In genomic region chr2:174035981-174036742, GRCh38 we compare ENCODE assay signal across 10 cellular contexts.
DNase-seq lines count a peak whose midpoint lies in the region; FAIRE-seq and TF ChIP-seq lines count a peak whose summit lies in the region.
"Had no signal": no experiment of that assay in that cellular context is flagged by ENCODE, and none has a peak within 500 bp of the region (broad histone marks: within the 10 kb centered on the region; RNA-seq: fewer than 3 reads in every experiment).

No MANE protein-coding gene starts in this region.

- no peak overlapping the region for H2BK5ac ChIP-seq in H1 (ENCODE audit: low read depth, low read length)

- CTCF ChIA-PET in H1 (lab: Charles Lee; ENCODE audit: partially characterized antibody): interaction anchor here (0.6 to 4.0 kb wide), 33 partner anchors 8 to 636 kb away, joined by 3 to 16 read pairs (median 3); no protein-coding TSS in a partner anchor
- CTCF ChIA-PET in activated CD4-positive, alpha-beta T cell treated with anti-CD3 and anti-CD28 coated beads, Interleukin-2, amount 10 ng/mL, durations not matched to agents 7 days and 5 days (lab: Charles Lee): interaction anchor here (1.1 to 2.5 kb wide), 3 partner anchors 11 to 29 kb away, joined by 3 to 9 read pairs (median 4); no protein-coding TSS in a partner anchor

- no peak overlapping the region for H3K27ac ChIP-seq in C4-2B
- no peak overlapping the region for H3K27ac ChIP-seq in H1 (ENCODE audit: low read depth, low read length)
- H3K27ac ChIP-seq: right lobe of liver had no signal

- H2BK20ac ChIP-seq in H1 (ENCODE audit: low read length): no peak overlapping the region

- POLR2A ChIA-PET in H1 (lab: Charles Lee; ENCODE audit: partially characterized antibody): interaction anchor here (1.1 to 1.2 kb wide), 2 partner anchors 10 to 14 kb away, joined by 3 to 8 read pairs; no protein-coding TSS in a partner anchor
- POLR2A ChIA-PET in activated CD4-positive, alpha-beta T cell treated with anti-CD3 and anti-CD28 coated beads, Interleukin-2, amount 10 ng/mL, durations not matched to agents 7 days and 5 days (lab: Charles Lee): no interaction called here

- WGBS in H1 (ENCODE audit: extremely low coverage in 1 of 2, insufficient coverage in 1 of 2, insufficient read length in 1 of 2, insufficient replicate concordance in 2 of 2, low coverage in 1 of 2, low lambda C conversion rate in 2 of 2, missing lambda C conversion rate in 1 of 2), 2 experiments: 88% methylated on average over 12 of the region's 12 CpGs; no CpG with 5 or more reads in 1 of the 2 experiments

- H4K91ac ChIP-seq in H1 (replicated peaks; ENCODE audit: insufficient read length, low read length): no peak overlapping the region

- DNase-seq in MV-4-11 (lab: John Stamatoyannopoulos, UW) (peak; percentile 89), H1 (ENCODE audit: low read depth in 1 of 2, low spot score in 2 of 2) (no peak), neural crest cell (ENCODE audit: low read depth, low spot score) (no peak), epidermal melanocyte (ENCODE audit: insufficient read length, low spot score) (no peak), HuH-7.5 (ENCODE audit: low spot score) (no peak)
- no peak for DNase-seq in activated CD4-positive, alpha-beta T cell treated with anti-CD3 and anti-CD28 coated beads, Interleukin-2, amount 10 ng/mL, durations not matched to agents 7 days and 5 days
- DNase-seq in activated CD8-positive, alpha-beta memory T cell treated with anti-CD3 and anti-CD28 coated beads, Interleukin-2, amount 50 U/mL, for 4 hours: no peak
- DNase-seq: NCI-H446 treated with DMSO at 0.1 percent for 48 hours, right lobe of liver had no signal

- H3K4me3 Mint-ChIP-seq in neural crest cell: no peak overlapping the region
- no peak overlapping the region for H3K4me3 Mint-ChIP-seq in activated CD4-positive, alpha-beta T cell treated with anti-CD3 and anti-CD28 coated beads, Interleukin-2, amount 10 ng/mL, durations not matched to agents 7 days and 5 days

- H3K4me1 Mint-ChIP-seq in neural crest cell: peaks cover 25% of the 10 kb centered on the region
- H3K4me1 Mint-ChIP-seq in activated CD4-positive, alpha-beta T cell treated with anti-CD3 and anti-CD28 coated beads, Interleukin-2, amount 10 ng/mL, durations not matched to agents 7 days and 5 days: peaks cover 15% of the 10 kb centered on the region

- H4K5ac ChIP-seq in H1 (ENCODE audit: insufficient read length, low read depth, low read length): no peak overlapping the region

- no peak overlapping the region for H2BK12ac ChIP-seq in H1 (ENCODE audit: low read depth, low read length)

- H2BK120ac ChIP-seq in H1 (replicated peaks; ENCODE audit: low read depth, low read length): no peak overlapping the region

- H3K79me2 ChIP-seq in H1 (ENCODE audit: control insufficient read depth in 1 of 2, insufficient read depth in 2 of 2, low read length in 2 of 2): no peaks in the 10 kb centered on the region

- H2AK5ac ChIP-seq in H1 (ENCODE audit: low read depth, low read length): no peak overlapping the region

- H3K4me1 ChIP-seq in H1 (replicated peaks in 1 of 4; ENCODE audit: control insufficient read depth in 3 of 4, insufficient read depth in 4 of 4, low read length in 3 of 4): peaks cover 4 to 10% (median 7%) of the 10 kb centered on the region in 4 experiments; a peak in 6 of 7 replicates

- no peaks in the 10 kb centered on the region for H3K23me2 ChIP-seq in H1 (ENCODE audit: low read depth, low read length)

- no peak overlapping the region for H3K14ac ChIP-seq in H1 (ENCODE audit: insufficient read length)

- no peaks in the 10 kb centered on the region for H4K20me1 ChIP-seq in H1 (replicated peaks in 1 of 2; ENCODE audit: control insufficient read depth in 1 of 2, insufficient read depth in 2 of 2, low read length in 2 of 2)

- TF ChIP-seq CTCF in C4-2B (conservative IDR thresholded peaks at IDR 0.05) (peak; percentile 10; the same call in 1 of the 2 replicates), H1 (IDR thresholded peaks at IDR 0.05; ENCODE audit: control extremely low read depth in 1 of 3, insufficient read depth in 1 of 3, low read depth in 1 of 3, low read length in 3 of 3) (peak; percentile 42 to 83 (median 65)), neural crest cell (conservative IDR thresholded peaks at IDR 0.05) (peak; percentile 30)

- FAIRE-seq in H1 (lab: Jason Lieb, UNC): no peak

- no peak overlapping the region for H3K9ac ChIP-seq in H1 (replicated peaks in 1 of 4; ENCODE audit: extremely low read depth in 1 of 4, low read depth in 3 of 4, low read length in 3 of 4)

- H3K18ac ChIP-seq in H1 (ENCODE audit: extremely low read depth, low read length): no peak overlapping the region

- H3K56ac ChIP-seq in H1 (replicated peaks; ENCODE audit: insufficient read length, low read depth, low read length): no peak overlapping the region

- no peaks in the 10 kb centered on the region for H3K79me1 ChIP-seq in H1 (ENCODE audit: low read depth, low read length)

- TF ChIP-seq POLR2A in H1 (IDR thresholded peaks at IDR 0.05; ENCODE audit: control extremely low read depth in 1 of 2, low read depth in 2 of 2, low read length in 2 of 2): no peak

- no peaks in the 10 kb centered on the region for H3K36me3 ChIP-seq in H1 (ENCODE audit: control insufficient read depth in 2 of 4, insufficient read depth in 4 of 4, low read length in 3 of 4)
- H3K36me3 ChIP-seq: right lobe of liver had no signal

- no peaks in the 10 kb centered on the region for H3K27me3 ChIP-seq in H1 (replicated peaks in 1 of 4; ENCODE audit: control insufficient read depth in 3 of 4, extremely low read depth in 1 of 4, insufficient read depth in 3 of 4, low read length in 3 of 4)
- H3K27me3 ChIP-seq: right lobe of liver had no signal

- no peak overlapping the region for H3K4me3 ChIP-seq in H1 (ENCODE audit: extremely low read depth in 1 of 4, insufficient read depth in 2 of 4, low read depth in 3 of 4, low read length in 4 of 4)

- H4K8ac ChIP-seq in H1 (ENCODE audit: extremely low read depth, insufficient read depth, low read length): no peak overlapping the region

- H3K23ac ChIP-seq in H1 (ENCODE audit: insufficient read length): no peak overlapping the region

- H3K27ac Mint-ChIP-seq in neural crest cell (ENCODE audit: unreplicated experiment): peak overlapping the region; percentile 24
- H3K27ac Mint-ChIP-seq in activated CD4-positive, alpha-beta T cell treated with anti-CD3 and anti-CD28 coated beads, Interleukin-2, amount 10 ng/mL, durations not matched to agents 7 days and 5 days: no peak overlapping the region

- no peaks in the 10 kb centered on the region for H3K9me3 Mint-ChIP-seq in neural crest cell
- H3K9me3 Mint-ChIP-seq in activated CD4-positive, alpha-beta T cell treated with anti-CD3 and anti-CD28 coated beads, Interleukin-2, amount 10 ng/mL, durations not matched to agents 7 days and 5 days: no peaks in the 10 kb centered on the region

- no peak for TF ChIP-seq EP300 in H1 (IDR thresholded peaks at IDR 0.05; ENCODE audit: borderline replicate concordance in 1 of 2, low read depth in 2 of 2, low read length in 2 of 2)

- peak overlapping the region; percentile 93; the same call in 1 of the 2 replicates for H2BK15ac ChIP-seq in H1 (ENCODE audit: low read length)

- no peak overlapping the region for H3K4ac ChIP-seq in H1 (replicated peaks; ENCODE audit: insufficient read length, low read depth, low read length)

- H3K27me3 Mint-ChIP-seq in neural crest cell (ENCODE audit: low read depth): no peaks in the 10 kb centered on the region
- H3K27me3 Mint-ChIP-seq in activated CD4-positive, alpha-beta T cell treated with anti-CD3 and anti-CD28 coated beads, Interleukin-2, amount 10 ng/mL, durations not matched to agents 7 days and 5 days: no peaks in the 10 kb centered on the region

- H3K36me3 Mint-ChIP-seq in neural crest cell (ENCODE audit: low read depth): no peaks in the 10 kb centered on the region
- no peaks in the 10 kb centered on the region for H3K36me3 Mint-ChIP-seq in activated CD4-positive, alpha-beta T cell treated with anti-CD3 and anti-CD28 coated beads, Interleukin-2, amount 10 ng/mL, durations not matched to agents 7 days and 5 days (ENCODE audit: low read depth)

- no peaks in the 10 kb centered on the region for H3K9me3 ChIP-seq in H1 (ENCODE audit: insufficient read depth in 2 of 2, low read depth in 1 of 2, low read length in 1 of 2)
- H3K9me3 ChIP-seq: right lobe of liver had no signal

- no peak overlapping the region for H3K4me2 ChIP-seq in H1 (ENCODE audit: insufficient read depth in 1 of 2, low read depth in 2 of 2, low read length in 2 of 2)

- peak; percentile 34 to 54; a peak in 2 of 4 replicates for TF ChIP-seq RAD21 in H1 (IDR thresholded peaks at IDR 0.05 in 1 of 2, conservative IDR thresholded peaks at IDR 0.05 in 1 of 2; ENCODE audit: low read depth in 2 of 2, low read length in 2 of 2)

- H2AFZ ChIP-seq in H1 (ENCODE audit: low read length): no peak overlapping the region

TF ChIP-seq in H1, 55 proteins besides CTCF, POLR2A, EP300 and RAD21 (continues in another document):
- TF ChIP-seq FOSL1 (IDR thresholded peaks at IDR 0.05; ENCODE audit: insufficient read depth, low read depth, low read length): no peak

Comparison
In these comparisons a context has a peak if more than half of its experiments do, and no peak if none do; other contexts are left out.
1. CTCF ChIP-seq: peak in every context shown above with its lines; median percentile 65 in H1; 30 in neural crest cell; 10 in C4-2B.